35 cellular contexts compared by ENCODE assay signal in the genomic region with DNA sequence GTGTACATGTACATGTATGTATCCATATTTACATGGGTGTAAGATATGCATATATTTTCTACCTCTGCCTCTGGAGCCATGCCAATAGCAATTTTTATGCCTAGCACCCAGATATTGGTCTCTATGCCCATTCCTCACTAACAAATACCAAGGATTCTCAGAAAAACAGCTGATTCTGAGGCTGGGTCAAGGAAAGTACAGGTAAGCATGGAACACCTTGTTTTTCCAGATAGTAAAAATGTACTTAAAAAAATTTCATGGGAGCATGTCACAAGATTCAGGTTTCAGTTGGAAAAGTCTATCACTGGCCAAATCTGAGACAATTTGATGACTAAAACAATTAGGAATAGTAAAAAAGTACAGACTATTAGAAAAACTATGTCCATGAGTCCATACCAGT.
"Had no signal": no experiment of that assay in that cellular context is flagged by ENCODE, and none has a peak within 500 bp of the region (broad histone marks: within the 10 kb centered on the region; RNA-seq: fewer than 3 reads in every experiment).

No MANE protein-coding gene starts in this region.

- H3K4me3 Mint-ChIP-seq: activated CD4-positive, alpha-beta memory T cell treated with anti-CD3 and anti-CD28 coated beads, Interleukin-2, amount 10 ng/mL, durations not matched to agents 7 days and 5 days; activated CD4-positive, alpha-beta T cell treated with anti-CD3 and anti-CD28 coated beads for 36 hours; activated CD4-positive, alpha-beta T cell treated with anti-CD3 and anti-CD28 coated beads, Interleukin-2, amount 10 ng/mL, durations not matched to agents 7 days and 5 days; activated CD8-positive, alpha-beta memory T cell treated with anti-CD3 and anti-CD28 coated beads, Interleukin-2, amount 10 ng/mL, durations not matched to agents 7 days and 5 days; activated CD8-positive, alpha-beta T cell treated with anti-CD3 and anti-CD28 coated beads, Interleukin-2, amount 10 ng/mL, durations not matched to agents 7 days and 5 days; activated naive CD4-positive, alpha-beta T cell treated with anti-CD3 and anti-CD28 coated beads, Interleukin-2, amount 10 ng/mL, durations not matched to agents 7 days and 5 days; activated naive CD4-positive, alpha-beta T cell treated with anti-CD3 and anti-CD28 coated beads, Interleukin-2, amount 50 U/mL, for 24 hours; activated naive CD8-positive, alpha-beta T cell; activated naive CD8-positive, alpha-beta T cell treated with anti-CD3 and anti-CD28 coated beads, Interleukin-2, amount 10 ng/mL, durations not matched to agents 7 days and 5 days; activated naive CD8-positive, alpha-beta T cell treated with anti-CD3 and anti-CD28 coated beads, Interleukin-2, amount 50 U/mL, for 24 hours; activated T-cell treated with anti-CD3 and anti-CD28 coated beads, Interleukin-2, amount 50 U/mL, for 24 hours; T-helper 1 cell treated with Interleukin-12 subunit alpha and Interleukin-12 subunit beta and Interleukin-4 antibody, amounts not matched to agents 30 μg/mL and 1 μg/mL, for 36 hours; T-helper 2 cell treated with Interferon-gamma antibody and Interleukin-4, amounts not matched to agents 5 μg/mL and 100 μg/mL, for 36 hours had no signal

- H3K36me3 Mint-ChIP-seq: activated CD8-positive, alpha-beta memory T cell treated with anti-CD3 and anti-CD28 coated beads, Interleukin-2, amount 10 ng/mL, durations not matched to agents 7 days and 5 days; activated naive CD4-positive, alpha-beta T cell treated with anti-CD3 and anti-CD28 coated beads, Interleukin-2, amount 10 ng/mL, durations not matched to agents 7 days and 5 days; activated naive CD8-positive, alpha-beta T cell; activated naive CD8-positive, alpha-beta T cell treated with anti-CD3 and anti-CD28 coated beads, Interleukin-2, amount 10 ng/mL, durations not matched to agents 7 days and 5 days had no signal

- DNase-seq: activated CD4-positive, alpha-beta memory T cell treated with anti-CD3 and anti-CD28 coated beads, Interleukin-2, amount 10 ng/mL, durations not matched to agents 7 days and 5 days; activated CD4-positive, alpha-beta T cell treated with anti-CD3 and anti-CD28 coated beads for 1 hour; activated CD4-positive, alpha-beta T cell treated with anti-CD3 and anti-CD28 coated beads for 36 hours; activated CD4-positive, alpha-beta T cell treated with anti-CD3 and anti-CD28 coated beads for 48 hours; activated CD4-positive, alpha-beta T cell treated with anti-CD3 and anti-CD28 coated beads, Interleukin-2, amount 10 ng/mL, durations not matched to agents 7 days and 5 days; activated CD4-positive, alpha-beta T cell treated with anti-CD3 and anti-CD28 coated beads, Interleukin-2, amount 50 U/mL, for 48 hours; activated CD4-positive, CD25-positive, alpha-beta regulatory T cell; activated CD8-positive, alpha-beta memory T cell treated with anti-CD3 and anti-CD28 coated beads for 24 hours; activated CD8-positive, alpha-beta memory T cell treated with anti-CD3 and anti-CD28 coated beads, Interleukin-2, amount 10 ng/mL, durations not matched to agents 7 days and 5 days; activated CD8-positive, alpha-beta memory T cell treated with anti-CD3 and anti-CD28 coated beads, Interleukin-2, amount 50 U/mL, for 48 hours; activated CD8-positive, alpha-beta T cell treated with anti-CD3 and anti-CD28 coated beads, Interleukin-2, amount 10 ng/mL, durations not matched to agents 7 days and 5 days; activated effector memory CD4-positive, alpha-beta T cell treated with Interleukin-2 at 50 U/mL for 16 hours; activated gamma-delta T cell; activated naive CD4-positive, alpha-beta T cell treated with anti-CD3 and anti-CD28 coated beads, Interleukin-2, amount 10 ng/mL, durations not matched to agents 7 days and 5 days; activated naive CD4-positive, alpha-beta T cell treated with Interleukin-2 at 50 U/mL for 16 hours; activated naive CD8-positive, alpha-beta T cell treated with anti-CD3 and anti-CD28 coated beads, Interleukin-2, amount 10 ng/mL, durations not matched to agents 7 days and 5 days; activated naive CD8-positive, alpha-beta T cell treated with anti-CD3 and anti-CD28 coated beads, Interleukin-2, amount 50 U/mL, for 24 hours; activated T-cell treated with anti-CD3 and anti-CD28 coated beads, Interleukin-2, amount 50 U/mL, for 24 hours; activated T-cell treated with anti-CD3 and anti-CD28 coated beads, Interleukin-2, amount 50 U/mL, for 48 hours; amygdala; anterior cingulate cortex; brain microvascular endothelial cell; central memory CD4-positive, alpha-beta T cell; T-helper 1 cell; T-helper 2 cell; T-helper 9 cell had no signal

- H3K27me3 Mint-ChIP-seq: activated naive CD4-positive, alpha-beta T cell treated with anti-CD3 and anti-CD28 coated beads, Interleukin-2, amount 10 ng/mL, durations not matched to agents 7 days and 5 days; activated naive CD8-positive, alpha-beta T cell had no signal

- ATAC-seq: activated CD4-positive, alpha-beta T cell treated with anti-CD3 and anti-CD28 coated beads for 36 hours; activated CD4-positive, CD25-positive, alpha-beta regulatory T cell treated with anti-CD3 and anti-CD28 coated beads, Interleukin-2, amount 50 U/mL, for 24 hours; activated CD8-positive, alpha-beta memory T cell treated with anti-CD3 and anti-CD28 coated beads, Interleukin-2, amount 10 ng/mL, durations not matched to agents 7 days and 5 days; activated CD8-positive, alpha-beta T cell treated with anti-CD3 and anti-CD28 coated beads, Interleukin-2, amount 10 ng/mL, durations not matched to agents 7 days and 5 days; activated naive CD8-positive, alpha-beta T cell treated with anti-CD3 and anti-CD28 coated beads, Interleukin-2, amount 50 U/mL, for 24 hours had no signal

- H3K27ac Mint-ChIP-seq: activated CD4-positive, alpha-beta memory T cell treated with anti-CD3 and anti-CD28 coated beads, Interleukin-2, amount 10 ng/mL, durations not matched to agents 7 days and 5 days; activated CD4-positive, alpha-beta T cell treated with anti-CD3 and anti-CD28 coated beads for 36 hours; activated CD4-positive, alpha-beta T cell treated with anti-CD3 and anti-CD28 coated beads, Interleukin-2, amount 10 ng/mL, durations not matched to agents 7 days and 5 days; activated CD8-positive, alpha-beta memory T cell treated with anti-CD3 and anti-CD28 coated beads, Interleukin-2, amount 10 ng/mL, durations not matched to agents 7 days and 5 days; activated CD8-positive, alpha-beta T cell treated with anti-CD3 and anti-CD28 coated beads, Interleukin-2, amount 10 ng/mL, durations not matched to agents 7 days and 5 days; activated naive CD4-positive, alpha-beta T cell treated with anti-CD3 and anti-CD28 coated beads, Interleukin-2, amount 10 ng/mL, durations not matched to agents 7 days and 5 days; activated naive CD4-positive, alpha-beta T cell treated with anti-CD3 and anti-CD28 coated beads, Interleukin-2, amount 50 U/mL, for 24 hours; activated naive CD8-positive, alpha-beta T cell; activated naive CD8-positive, alpha-beta T cell treated with anti-CD3 and anti-CD28 coated beads, Interleukin-2, amount 10 ng/mL, durations not matched to agents 7 days and 5 days; activated naive CD8-positive, alpha-beta T cell treated with anti-CD3 and anti-CD28 coated beads, Interleukin-2, amount 50 U/mL, for 24 hours; activated T-cell treated with anti-CD3 and anti-CD28 coated beads, Interleukin-2, amount 50 U/mL, for 24 hours; activated T-helper 2 cell treated with anti-CD3 and anti-CD28 coated beads, Interferon-gamma antibody, Interleukin-2, Interleukin-4, amounts not matched to agents 10 μg/mL and 5 μg/mL and 100 μg/mL, durations not matched to agents 14 hours and 24 hours and 36 hours; T-helper 1 cell treated with Interleukin-12 subunit alpha and Interleukin-12 subunit beta and Interleukin-4 antibody, amounts not matched to agents 30 μg/mL and 1 μg/mL, for 36 hours; T-helper 2 cell treated with Interferon-gamma antibody and Interleukin-4, amounts not matched to agents 5 μg/mL and 100 μg/mL, for 36 hours had no signal

- H3K36me3 ChIP-seq: ascending aorta, brain microvascular endothelial cell, breast epithelium had no signal

- H3K4me1 ChIP-seq: ascending aorta, breast epithelium had no signal

- H3K27me3 ChIP-seq: ascending aorta, brain microvascular endothelial cell, breast epithelium had no signal

- H3K9me3 Mint-ChIP-seq: activated CD4-positive, alpha-beta memory T cell treated with anti-CD3 and anti-CD28 coated beads, Interleukin-2, amount 10 ng/mL, durations not matched to agents 7 days and 5 days; activated CD4-positive, alpha-beta T cell treated with anti-CD3 and anti-CD28 coated beads, Interleukin-2, amount 10 ng/mL, durations not matched to agents 7 days and 5 days; activated naive CD4-positive, alpha-beta T cell treated with anti-CD3 and anti-CD28 coated beads, Interleukin-2, amount 10 ng/mL, durations not matched to agents 7 days and 5 days; activated naive CD4-positive, alpha-beta T cell treated with anti-CD3 and anti-CD28 coated beads, Interleukin-2, amount 50 U/mL, for 24 hours; activated naive CD8-positive, alpha-beta T cell treated with anti-CD3 and anti-CD28 coated beads, Interleukin-2, amount 10 ng/mL, durations not matched to agents 7 days and 5 days; activated naive CD8-positive, alpha-beta T cell treated with anti-CD3 and anti-CD28 coated beads, Interleukin-2, amount 50 U/mL, for 24 hours; activated T-cell treated with anti-CD3 and anti-CD28 coated beads, Interleukin-2, amount 50 U/mL, for 24 hours; activated T-helper 2 cell treated with anti-CD3 and anti-CD28 coated beads, Interferon-gamma antibody, Interleukin-2, Interleukin-4, amounts not matched to agents 10 μg/mL and 5 μg/mL and 100 μg/mL, durations not matched to agents 14 hours and 24 hours and 36 hours; T-helper 1 cell treated with Interleukin-12 subunit alpha and Interleukin-12 subunit beta and Interleukin-4 antibody, amounts not matched to agents 30 μg/mL and 1 μg/mL, for 36 hours; T-helper 2 cell treated with Interferon-gamma antibody and Interleukin-4, amounts not matched to agents 5 μg/mL and 100 μg/mL, for 36 hours had no signal

- H3K4me3 ChIP-seq: ascending aorta, breast epithelium had no signal

- H3K9me3 ChIP-seq: ascending aorta, breast epithelium had no signal

- H3K27ac ChIP-seq: ascending aorta, brain microvascular endothelial cell, breast epithelium, VCaP had no signal

- H3K4me1 Mint-ChIP-seq: activated CD4-positive, alpha-beta memory T cell treated with anti-CD3 and anti-CD28 coated beads, Interleukin-2, amount 10 ng/mL, durations not matched to agents 7 days and 5 days; activated CD4-positive, alpha-beta T cell treated with anti-CD3 and anti-CD28 coated beads for 36 hours; activated CD4-positive, alpha-beta T cell treated with anti-CD3 and anti-CD28 coated beads, Interleukin-2, amount 10 ng/mL, durations not matched to agents 7 days and 5 days; activated CD8-positive, alpha-beta memory T cell treated with anti-CD3 and anti-CD28 coated beads, Interleukin-2, amount 10 ng/mL, durations not matched to agents 7 days and 5 days; activated naive CD4-positive, alpha-beta T cell treated with anti-CD3 and anti-CD28 coated beads, Interleukin-2, amount 10 ng/mL, durations not matched to agents 7 days and 5 days; activated naive CD4-positive, alpha-beta T cell treated with anti-CD3 and anti-CD28 coated beads, Interleukin-2, amount 50 U/mL, for 24 hours; activated naive CD8-positive, alpha-beta T cell treated with anti-CD3 and anti-CD28 coated beads, Interleukin-2, amount 10 ng/mL, durations not matched to agents 7 days and 5 days; activated naive CD8-positive, alpha-beta T cell treated with anti-CD3 and anti-CD28 coated beads, Interleukin-2, amount 50 U/mL, for 24 hours had no signal
